In the genomic region with DNA sequence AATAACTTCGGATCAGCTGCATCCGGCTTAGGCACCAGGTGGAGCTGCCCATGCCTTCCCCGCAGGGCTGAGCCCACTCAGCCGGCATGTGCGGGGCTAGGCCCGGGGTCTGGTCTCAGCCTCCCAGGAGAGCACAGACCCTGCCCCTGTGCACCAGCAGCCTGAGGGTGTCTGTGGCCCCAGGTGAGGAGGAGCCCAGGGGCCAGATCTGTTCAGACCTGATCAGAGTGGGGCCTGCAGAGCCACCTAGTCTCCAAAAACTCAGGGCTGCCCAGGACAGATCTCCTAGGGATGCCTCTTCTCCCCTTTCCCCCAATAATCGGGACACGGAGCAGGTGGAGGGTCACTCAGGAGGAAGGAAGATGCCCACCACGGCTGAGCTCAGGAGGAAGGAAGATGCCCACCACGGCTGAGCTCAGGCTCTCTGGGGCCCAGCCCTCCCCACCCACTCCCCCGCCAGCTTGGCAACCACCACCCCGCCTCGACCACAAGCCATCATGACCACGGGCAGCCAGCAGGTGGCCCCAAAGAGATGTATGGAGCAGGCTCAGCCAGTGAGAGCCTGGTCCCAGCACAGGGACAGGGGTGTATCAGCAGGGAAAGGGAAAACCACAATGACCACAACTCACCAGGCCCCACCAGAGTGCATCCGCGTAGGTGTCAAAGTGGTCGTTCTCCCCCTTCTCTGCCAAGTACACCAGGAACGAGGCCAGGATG, we compare ENCODE assay signal across 8 cellular contexts. TPM values are rescaled to one million over a fixed set of nuclear protein-coding genes. Genes with fewer than 3 reads are reported as not detected.
DNase-seq lines count a peak whose midpoint lies in the region; ATAC-seq and TF ChIP-seq lines count a peak whose summit lies in the region.

No MANE protein-coding gene starts in this region.

- no peaks in the 10 kb centered on the region for H3K9me2 ChIP-seq in OCI-LY1 (ENCODE audit: low read depth, low read length)

- no peak overlapping the region for H3K4me3 ChIP-seq in OCI-LY1 (ENCODE audit: low read depth, low read length, poor library complexity, severe bottlenecking)

- H3K4me2 ChIP-seq in OCI-LY1 (ENCODE audit: low read length): no peak overlapping the region

- peaks cover 8% of the 10 kb centered on the region for H3K27me3 Mint-ChIP-seq in activated T-cell treated with anti-CD3 and anti-CD28 coated beads, Interleukin-2, amount 50 U/mL, for 4 hours (ENCODE audit: low read depth)
- peaks cover 11% of the 10 kb centered on the region for H3K27me3 Mint-ChIP-seq in glutamatergic neuron (ENCODE audit: unreplicated experiment)

- DNase-seq in AG08395 (ENCODE audit: low spot score) (peak; percentile 52), GM19238 (ENCODE audit: insufficient read length, low spot score) (peak; percentile 68), glutamatergic neuron (peak; percentile 76), NK-92 (lab: John Stamatoyannopoulos, UW; ENCODE audit: unreplicated experiment) (no peak)
- peak; percentile 53 for DNase-seq in activated T-cell treated with anti-CD3 and anti-CD28 coated beads, Interleukin-2, amount 50 U/mL, for 4 hours
- peak; percentile 26 to 43 for DNase-seq in stimulated activated CD4-positive, alpha-beta T cell treated with anti-CD3 and anti-CD28 coated beads, Interleukin-15, amount 100 ng/mL, for 1 hour (ENCODE audit: low read depth in 1 of 2, low spot score in 1 of 2)

- peak; percentile 20; the same call in 1 of the 2 replicates for TF ChIP-seq CTCF in OCI-LY1 (IDR thresholded peaks at IDR 0.05; ENCODE audit: low read length)
- peak; percentile 27 for TF ChIP-seq CTCF in glutamatergic neuron (IDR thresholded peaks at IDR 0.05; ENCODE audit: partially characterized antibody, unreplicated experiment)

- H3K79me2 ChIP-seq in OCI-LY1 (ENCODE audit: insufficient read depth, low read length): no peaks in the 10 kb centered on the region

- H3K9ac ChIP-seq in OCI-LY1 (ENCODE audit: low read length): no peak overlapping the region

- H3K36me3 Mint-ChIP-seq in activated T-cell treated with anti-CD3 and anti-CD28 coated beads, Interleukin-2, amount 50 U/mL, for 4 hours (ENCODE audit: insufficient read depth): no peaks in the 10 kb centered on the region
- H3K36me3 Mint-ChIP-seq in glutamatergic neuron (ENCODE audit: unreplicated experiment): no peaks in the 10 kb centered on the region

- no peak overlapping the region for H3K27ac Mint-ChIP-seq in glutamatergic neuron (ENCODE audit: unreplicated experiment)

- no peaks in the 10 kb centered on the region for H3K36me3 ChIP-seq in OCI-LY1 (ENCODE audit: insufficient read depth, low read length)

- no peaks in the 10 kb centered on the region for H3F3A ChIP-seq in OCI-LY1 (ENCODE audit: insufficient read depth, low read length)

- ATAC-seq in activated T-cell treated with anti-CD3 and anti-CD28 coated beads, Interleukin-2, amount 50 U/mL, for 4 hours: peak; percentile 65 to 69
- no peak for ATAC-seq in HG03108 (IDR thresholded peaks at IDR 0.05; ENCODE audit: unreplicated experiment)

- no peaks in the 10 kb centered on the region; the same call in 1 of the 2 replicates for H3K27me3 ChIP-seq in OCI-LY1 (ENCODE audit: insufficient read depth, low read length)

- no peaks in the 10 kb centered on the region for H3K9me3 Mint-ChIP-seq in activated T-cell treated with anti-CD3 and anti-CD28 coated beads, Interleukin-2, amount 50 U/mL, for 4 hours
- peaks cover 6% of the 10 kb centered on the region for H3K9me3 Mint-ChIP-seq in glutamatergic neuron (ENCODE audit: unreplicated experiment)

- no peak overlapping the region for H3K27ac ChIP-seq in OCI-LY1 (ENCODE audit: low read depth, low read length, poor library complexity, severe bottlenecking)

- H3K4me1 ChIP-seq in OCI-LY1 (ENCODE audit: insufficient read depth, low read length, severe bottlenecking): no peaks in the 10 kb centered on the region

- H3K4me3 Mint-ChIP-seq in activated T-cell treated with anti-CD3 and anti-CD28 coated beads, Interleukin-2, amount 50 U/mL, for 4 hours: no peak overlapping the region
- no peak overlapping the region for H3K4me3 Mint-ChIP-seq in glutamatergic neuron (ENCODE audit: unreplicated experiment)

- no peak overlapping the region for H2AFZ ChIP-seq in OCI-LY1 (ENCODE audit: low read length)

- H3K4me1 Mint-ChIP-seq in activated T-cell treated with anti-CD3 and anti-CD28 coated beads, Interleukin-2, amount 50 U/mL, for 4 hours (ENCODE audit: low read depth): peaks cover 13% of the 10 kb centered on the region
- H3K4me1 Mint-ChIP-seq in glutamatergic neuron (ENCODE audit: low read depth, unreplicated experiment): peaks cover 11% of the 10 kb centered on the region

- no peaks in the 10 kb centered on the region for H3K9me3 ChIP-seq in OCI-LY1 (ENCODE audit: low read length)

- H4K20me1 ChIP-seq in OCI-LY1 (ENCODE audit: insufficient read depth, low read length): no peaks in the 10 kb centered on the region

RNA-seq across cellular contexts. Expression of a gene that starts 30.5 kb away (rescaled TPM):
- not detected for total RNA-seq in activated T-cell treated with anti-CD3 and anti-CD28 coated beads, Interleukin-2, amount 50 U/mL, for 4 hours
- 354 TPM for total RNA-seq in glutamatergic neuron (ENCODE audit: unreplicated experiment)

RNA-seq across cellular contexts. Expression of a gene that starts 56.9 kb away (rescaled TPM):
- under 1 TPM; 0.63 to 0.96 (median 0.74) TPM for total RNA-seq in activated T-cell treated with anti-CD3 and anti-CD28 coated beads, Interleukin-2, amount 50 U/mL, for 4 hours
- total RNA-seq in glutamatergic neuron (ENCODE audit: unreplicated experiment): 55.3 TPM

Comparison
In these comparisons a context has a peak if more than half of its experiments do, and no peak if none do; other contexts are left out.
1. RNA of a gene that starts 30.5 kb away (total RNA-seq): 354 TPM in glutamatergic neuron (single experiment); not detected in activated T-cell treated with anti-CD3 and anti-CD28 coated beads, Interleukin-2, amount 50 U/mL, for 4 hours; every median in the first group is over 100 times any median in the second.
2. RNA of a gene that starts 56.9 kb away (total RNA-seq): 55.3 TPM in glutamatergic neuron (single experiment); 0.63 to 0.96 TPM in activated T-cell treated with anti-CD3 and anti-CD28 coated beads, Interleukin-2, amount 50 U/mL, for 4 hours; every median in the first group is over 10 times any median in the second.